17 cellular contexts compared by ENCODE assay signal in the genomic region with DNA sequence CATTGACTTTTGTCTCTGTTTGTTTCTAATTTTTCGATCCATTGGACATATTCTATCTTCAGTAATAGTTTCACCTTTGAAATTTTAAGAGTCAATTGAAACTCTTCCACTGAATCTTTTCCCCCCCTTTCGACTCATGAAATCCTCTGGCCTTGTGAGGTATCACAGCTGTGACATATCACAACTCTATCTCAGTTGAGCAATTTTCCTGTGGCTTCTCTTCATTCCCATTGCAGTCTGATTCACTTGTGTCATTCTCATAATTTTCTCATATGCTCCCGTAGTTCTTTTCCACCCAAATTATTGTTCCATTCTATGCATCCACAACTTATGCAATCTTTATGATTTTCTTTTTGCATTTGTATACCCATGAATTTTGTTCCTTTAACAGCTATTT.
A peak's percentile ranks its signal among the peaks of the same experiment; 100 is the strongest.
DNase-seq lines count a peak whose midpoint lies in the region; ATAC-seq and TF ChIP-seq lines count a peak whose summit lies in the region.
"Had no signal": no experiment of that assay in that cellular context is flagged by ENCODE, and none has a peak within 500 bp of the region (broad histone marks: within the 10 kb centered on the region; RNA-seq: fewer than 3 reads in every experiment).

No MANE protein-coding gene starts in this region.

- ATAC-seq in lower lobe of right lung: no peak
- ATAC-seq in GM18511 (IDR thresholded peaks at IDR 0.05; ENCODE audit: unreplicated experiment): no peak
- no peak for ATAC-seq in GM18858 (IDR thresholded peaks at IDR 0.05; ENCODE audit: unreplicated experiment)
- ATAC-seq: Panc1 had no signal

- no peak overlapping the region for H3K27ac ChIP-seq in lower lobe of right lung

- H3K27me3 ChIP-seq in lower lobe of right lung (ENCODE audit: low read depth): no peaks in the 10 kb centered on the region

- TF ChIP-seq CTCF in fibroblast of mammary gland (conservative IDR thresholded peaks at IDR 0.05; ENCODE audit: control insufficient read depth, insufficient read depth, low read depth, low read length): no peak
- TF ChIP-seq CTCF in lower lobe of right lung (IDR thresholded peaks at IDR 0.05): no peak

- peak; percentile 76 for DNase-seq in Daoy (ENCODE audit: low read depth)
- peak; percentile 89 for DNase-seq in RPMI7951 (ENCODE audit: low read depth)
- peak; percentile 85 for DNase-seq in fibroblast of mammary gland (ENCODE audit: low read depth)
- peak; percentile 84 for DNase-seq in non-pigmented ciliary epithelial cell (ENCODE audit: low read depth)
- DNase-seq in lower lobe of right lung: no peak
- DNase-seq in stimulated activated CD4-positive, alpha-beta T cell treated with anti-CD3 and anti-CD28 coated beads, Interleukin-1b, Interleukin-23, amount 100 ng/mL, for 48 hours: no peak
- DNase-seq: activated CD4-positive, alpha-beta memory T cell treated with anti-CD3 and anti-CD28 coated beads for 36 hours; activated effector memory CD4-positive, alpha-beta T cell treated with Interleukin-2 at 50 U/mL for 16 hours; CD4-positive, alpha-beta memory T cell; central memory CD4-positive, alpha-beta T cell; NCI-H1436; NCI-H524; stimulated activated naive CD4-positive, alpha-beta T cell treated with Interleukin-2 at 50 U/mL for 16 hours; T-helper 9 cell had no signal

- H3K4me3 ChIP-seq in fibroblast of mammary gland (ENCODE audit: control insufficient read depth, low read depth, low read length): no peak overlapping the region
- no peak overlapping the region for H3K4me3 ChIP-seq in lower lobe of right lung

- H3K4me1 ChIP-seq in lower lobe of right lung: no peaks in the 10 kb centered on the region

- H3K9me3 ChIP-seq in lower lobe of right lung: no peaks in the 10 kb centered on the region

- intact Hi-C loops in lower lobe of right lung (cut with DNase I): no loop called here

- H3K36me3 ChIP-seq in lower lobe of right lung: no peaks in the 10 kb centered on the region

Comparison
In these comparisons a context has a peak if more than half of its experiments do, and no peak if none do; other contexts are left out.
1. DNase-seq: peak in Daoy (single experiment), RPMI7951 (single experiment), fibroblast of mammary gland (single experiment) and non-pigmented ciliary epithelial cell (single experiment); none in lower lobe of right lung (single experiment) and stimulated activated CD4-positive, alpha-beta T cell treated with anti-CD3 and anti-CD28 coated beads, Interleukin-1b, Interleukin-23, amount 100 ng/mL, for 48 hours (single experiment).